ENCODE assay signal across 22 cellular contexts in the genomic region with DNA sequence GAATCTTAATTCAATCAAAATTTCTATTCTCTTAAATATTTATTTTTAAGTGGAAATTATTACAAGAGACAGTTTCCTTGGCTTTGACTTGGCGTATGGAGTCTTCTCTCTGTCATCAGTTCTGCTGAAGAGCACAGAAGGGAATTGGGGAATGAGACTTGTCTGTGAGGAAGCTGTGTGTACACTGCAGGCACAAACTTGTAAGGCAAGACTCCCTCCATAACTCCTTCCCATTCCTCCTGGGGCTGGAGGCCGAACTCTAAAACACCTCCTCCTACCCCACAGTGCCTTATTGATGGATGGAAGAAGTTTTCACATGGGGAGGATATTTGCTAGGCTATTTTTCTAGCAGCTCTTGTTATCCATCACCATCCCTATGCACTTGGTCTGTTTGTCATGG.
A peak's percentile ranks its signal among the peaks of the same experiment; 100 is the strongest.
DNase-seq lines count a peak whose midpoint lies in the region; ATAC-seq, FAIRE-seq and TF ChIP-seq lines count a peak whose summit lies in the region.
"Had no signal": no experiment of that assay in that cellular context is flagged by ENCODE, and none has a peak within 500 bp of the region (broad histone marks: within the 10 kb centered on the region; RNA-seq: fewer than 3 reads in every experiment).

No MANE protein-coding gene starts in this region.

- in situ Hi-C loops in Panc1 (cut with HindIII; ENCODE audit: low pct_unique_long_range_greater_than_20kb, low sequenced_read_pairs) = no loop called here

- FAIRE-seq in bronchial epithelial cell (lab: Jason Lieb, UNC) (no peak), keratinocyte (lab: Jason Lieb, UNC) (no peak)
- FAIRE-seq: GM12892, H54, HTR-8/SVneo had no signal

- H3K9me1 ChIP-seq in keratinocyte (ENCODE audit: control insufficient read depth, extremely low read depth, insufficient read depth, low read length) = no peaks in the 10 kb centered on the region

- H3K4me3 ChIP-seq in Panc1 (ENCODE audit: low read depth in 2 of 2, low read length in 2 of 2) (no peak overlapping the region), bronchial epithelial cell (ENCODE audit: low read depth, low read length) (no peak overlapping the region), keratinocyte (ENCODE audit: control insufficient read depth in 2 of 3, extremely low read depth in 1 of 3, insufficient read depth in 2 of 3, low read depth in 1 of 3, low read length in 3 of 3) (peak overlapping the region in 1 of 3 experiments; percentile 19), suprapubic skin (no peak overlapping the region), body of pancreas (no peak overlapping the region)
- H3K4me3 ChIP-seq: MG63, PC-9, SJSA1 had no signal

- H3K4me1 ChIP-seq in Panc1 (ENCODE audit: control insufficient read depth, insufficient read depth, low read length) (peaks cover 5% of the 10 kb centered on the region; the same call in 1 of the 2 replicates), keratinocyte (ENCODE audit: control insufficient read depth, extremely low read depth, insufficient read depth, low read length) (peaks cover 55% of the 10 kb centered on the region), suprapubic skin (peaks cover 41% of the 10 kb centered on the region), body of pancreas (no peaks in the 10 kb centered on the region)

- no peaks in the 10 kb centered on the region for H4K20me1 ChIP-seq in keratinocyte (ENCODE audit: control insufficient read depth, extremely low read depth, insufficient read depth, low read length)

- H3K9me3 ChIP-seq in Panc1 (ENCODE audit: control insufficient read depth, insufficient read depth, low read depth, low read length) (no peaks in the 10 kb centered on the region), keratinocyte (ENCODE audit: control insufficient read depth, low read depth, low read length) (no peaks in the 10 kb centered on the region), suprapubic skin (no peaks in the 10 kb centered on the region), body of pancreas (no peaks in the 10 kb centered on the region)
- H3K9me3 ChIP-seq: MG63, SJSA1 had no signal

- H3K9ac ChIP-seq in keratinocyte (ENCODE audit: control insufficient read depth, extremely low read depth, insufficient read depth, low read length) = peak overlapping the region; percentile 53

- DNase-seq in Panc1 (ENCODE audit: low read depth, low spot score) (no peak), bronchial epithelial cell (ENCODE audit: low read depth) (peak; percentile 87), keratinocyte (ENCODE audit: low read depth, low spot score) (no peak), suprapubic skin (ENCODE audit: low spot score in 2 of 2) (no peak), OCI-M2 (lab: John Stamatoyannopoulos, UW; ENCODE audit: unreplicated experiment) (no peak), body of pancreas (no peak)
- DNase-seq: AML-193, DMS79, Karpas-422, NCI-H1092, NCI-H1436 treated with DMSO at 0.1 percent for 48 hours, NCI-H2029, NCI-H2171, NCI-H526, PC-9 had no signal

- dilution Hi-C loops in keratinocyte (cut with MboI; ENCODE audit: extremely low pct_ligation_motif_present, low sequenced_read_pairs) = no loop called here

- no peaks in the 10 kb centered on the region for H3K36me3 ChIP-seq in Panc1 (ENCODE audit: control insufficient read depth, insufficient read depth, low read length)
- no peaks in the 10 kb centered on the region for H3K36me3 ChIP-seq in bronchial epithelial cell (ENCODE audit: control insufficient read depth, insufficient read depth, low read length)
- peaks cover 0 to 2% of the 10 kb centered on the region in 2 experiments for H3K36me3 ChIP-seq in keratinocyte (ENCODE audit: control insufficient read depth in 2 of 2, extremely low read depth in 1 of 2, insufficient read depth in 2 of 2, low read length in 2 of 2)
- H3K36me3 ChIP-seq in suprapubic skin = no peaks in the 10 kb centered on the region
- no peaks in the 10 kb centered on the region for H3K36me3 ChIP-seq in body of pancreas (replicated peaks in 1 of 2; ENCODE audit: insufficient read depth in 1 of 2, low read depth in 2 of 2)
- H3K36me3 ChIP-seq: MG63, SJSA1 had no signal

- ATAC-seq in Panc1 = no peak
- no peak for ATAC-seq in HG02870 (IDR thresholded peaks at IDR 0.05; ENCODE audit: unreplicated experiment)
- no peak for ATAC-seq in body of pancreas

- H3K4me2 ChIP-seq in keratinocyte (ENCODE audit: control insufficient read depth, extremely low read depth, insufficient read depth, low read depth, low read length) = peak overlapping the region; percentile 82
- H3K4me2 ChIP-seq: PC-9 had no signal

- peak overlapping the region; percentile 43 for H2AFZ ChIP-seq in keratinocyte (ENCODE audit: control insufficient read depth, low read length)
- H2AFZ ChIP-seq: PC-9 had no signal

- TF ChIP-seq POLR2A in suprapubic skin (IDR thresholded peaks at IDR 0.05) (no peak), body of pancreas (IDR thresholded peaks at IDR 0.05) (no peak)

- intact Hi-C loops in Panc1 (cut with micrococcal nuclease; ENCODE audit: unreplicated experiment) = no loop called here
- intact Hi-C loops in body of pancreas (cut with DNase I) = no loop called here

- TF ChIP-seq CTCF in Panc1 (IDR thresholded peaks at IDR 0.05) (no peak), bronchial epithelial cell (IDR thresholded peaks at IDR 0.05; ENCODE audit: insufficient read depth, low read length, severe bottlenecking) (no peak), keratinocyte (optimal IDR thresholded peaks at IDR 0.05 in 1 of 3, IDR thresholded peaks at IDR 0.05 in 1 of 3, conservative IDR thresholded peaks at IDR 0.05 in 1 of 3; ENCODE audit: extremely low read depth in 1 of 3, insufficient read depth in 2 of 3, low read length in 3 of 3) (no peak), suprapubic skin (IDR thresholded peaks at IDR 0.05) (no peak), body of pancreas (IDR thresholded peaks at IDR 0.05) (no peak)

- no peak for TF ChIP-seq EP300 in suprapubic skin (IDR thresholded peaks at IDR 0.05)

- no peaks in the 10 kb centered on the region for H3K27me3 ChIP-seq in Panc1 (ENCODE audit: control insufficient read depth, insufficient read depth, low read length)
- no peaks in the 10 kb centered on the region for H3K27me3 ChIP-seq in bronchial epithelial cell (ENCODE audit: control insufficient read depth, insufficient read depth, low read length)
- H3K27me3 ChIP-seq in keratinocyte (ENCODE audit: control insufficient read depth, extremely low read depth, insufficient read depth, low read length) = no peaks in the 10 kb centered on the region
- no peaks in the 10 kb centered on the region for H3K27me3 ChIP-seq in suprapubic skin
- H3K27me3 ChIP-seq in body of pancreas = no peaks in the 10 kb centered on the region
- H3K27me3 ChIP-seq: MG63, SJSA1 had no signal

- BruUV-seq in Panc1 (replicated peaks; lab: Mats Ljungman, UMichigan) = no TSS peak

- POLR2A ChIA-PET in Panc1 (lab: Charles Lee) = no interaction called here

- H3K79me2 ChIP-seq in keratinocyte (ENCODE audit: control insufficient read depth, insufficient read depth, low read length) = no peaks in the 10 kb centered on the region

- WGBS in suprapubic skin = 62% methylated on average over 2 of the region's 2 CpGs
- WGBS in body of pancreas, 2 donors = 92 to 97% methylated on average over 2 of the region's 2 CpGs

- CTCF ChIA-PET in Panc1 (lab: Charles Lee) = interaction anchor here (0.7 kb wide), 1 partner anchor 184 kb away, joined by 3 read pairs; no protein-coding TSS in a partner anchor

- peak overlapping the region; percentile 44; the same call in 1 of the 2 replicates for H3K27ac ChIP-seq in Panc1 (ENCODE audit: low read length)
- H3K27ac ChIP-seq in keratinocyte (ENCODE audit: control insufficient read depth, insufficient read depth, low read length) = peak overlapping the region; percentile 84
- H3K27ac ChIP-seq in suprapubic skin = peak overlapping the region; percentile 20
- H3K27ac ChIP-seq in body of pancreas = no peak overlapping the region
- H3K27ac ChIP-seq: C4-2B, PC-9, SJSA1 had no signal

Comparison
In these comparisons a context has a peak if more than half of its experiments do, and no peak if none do; other contexts are left out.
1. H3K27ac ChIP-seq: peak in Panc1 (single experiment), keratinocyte (single experiment) and suprapubic skin (single experiment); none in body of pancreas (0 of 4).